Comparison of ENCODE assay signal across 10 cellular contexts in genomic region chr2:223973606-223974005, GRCh38.
"Had no signal": no experiment of that assay in that cellular context is flagged by ENCODE, and none has a peak within 500 bp of the region (broad histone marks: within the 10 kb centered on the region; RNA-seq: fewer than 3 reads in every experiment).

No MANE protein-coding gene starts in this region.

- H2AFZ ChIP-seq: GM23338 had no signal

- DNase-seq: H9, HCEC 1CT, IMR-90, Karpas-422, KBM-7 had no signal

- H3K4me3 Mint-ChIP-seq: GM23338, H9 had no signal

- H3K4me3 ChIP-seq: GM23338 had no signal

- H3K27ac Mint-ChIP-seq: GM23338, H9 had no signal

- H3K4me2 ChIP-seq: GM23338, KMS-11 had no signal

- H3K27ac ChIP-seq: HL-60, KMS-11 had no signal

- FAIRE-seq: H1, H54 had no signal

- H3K9ac ChIP-seq: KMS-11 had no signal

- ATAC-seq: GM23338 had no signal

- H3K9me3 Mint-ChIP-seq: GM23338, H9 had no signal
